ENCODE assay signal across 1 cellular context in the genomic region with DNA sequence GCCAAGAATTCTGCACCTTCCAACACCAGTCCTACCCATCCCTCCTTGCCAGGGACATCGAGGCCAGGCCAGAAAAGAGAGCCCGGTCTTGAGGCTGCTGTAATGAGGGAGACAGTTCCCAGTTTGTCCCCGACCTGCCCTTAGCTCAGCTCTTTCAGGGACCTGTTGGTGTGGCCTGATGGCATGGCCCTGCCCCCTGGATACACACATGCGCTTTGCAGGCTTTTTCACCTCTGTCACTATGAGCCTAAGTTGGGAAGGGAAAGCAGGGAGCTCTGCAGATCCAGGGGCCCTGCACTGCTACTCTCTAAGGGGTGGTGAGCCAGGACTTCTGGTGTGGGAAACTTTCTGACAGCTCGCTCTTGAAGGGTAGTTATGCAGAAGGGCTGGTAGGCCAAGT.
TF ChIP-seq lines count a peak whose summit lies in the region.

No MANE protein-coding gene starts in this region.

TF ChIP-seq in HCT116, 20 proteins besides CTCF, POLR2A, EP300 and RAD21 (continued from another document):
- TF ChIP-seq, protein P1, sequence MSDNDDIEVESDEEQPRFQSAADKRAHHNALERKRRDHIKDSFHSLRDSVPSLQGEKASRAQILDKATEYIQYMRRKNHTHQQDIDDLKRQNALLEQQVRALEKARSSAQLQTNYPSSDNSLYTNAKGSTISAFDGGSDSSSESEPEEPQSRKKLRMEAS (IDR thresholded peaks at IDR 0.05), result no peak
- TF ChIP-seq EZH2phosphoT487 (IDR thresholded peaks at IDR 0.05; ENCODE audit: borderline replicate concordance) (no peak), FOSL1 (IDR thresholded peaks at IDR 0.05; ENCODE audit: low read depth) (no peak), CBX3 (IDR thresholded peaks at IDR 0.05; ENCODE audit: low read depth) (no peak), ELF1 (IDR thresholded peaks at IDR 0.05; ENCODE audit: borderline replicate concordance, low read depth) (no peak), TCF7L2 (IDR thresholded peaks at IDR 0.05; ENCODE audit: borderline replicate concordance, extremely low read depth, insufficient read depth, insufficient read length) (no peak), SIN3A (IDR thresholded peaks at IDR 0.05; ENCODE audit: low read depth) (no peak), EZH2 (IDR thresholded peaks at IDR 0.05) (no peak), POLR2AphosphoS5 (IDR thresholded peaks at IDR 0.05; ENCODE audit: low read depth, low read length) (no peak; the same call in none of the 2 replicates)
- TF ChIP-seq, protein P2, sequence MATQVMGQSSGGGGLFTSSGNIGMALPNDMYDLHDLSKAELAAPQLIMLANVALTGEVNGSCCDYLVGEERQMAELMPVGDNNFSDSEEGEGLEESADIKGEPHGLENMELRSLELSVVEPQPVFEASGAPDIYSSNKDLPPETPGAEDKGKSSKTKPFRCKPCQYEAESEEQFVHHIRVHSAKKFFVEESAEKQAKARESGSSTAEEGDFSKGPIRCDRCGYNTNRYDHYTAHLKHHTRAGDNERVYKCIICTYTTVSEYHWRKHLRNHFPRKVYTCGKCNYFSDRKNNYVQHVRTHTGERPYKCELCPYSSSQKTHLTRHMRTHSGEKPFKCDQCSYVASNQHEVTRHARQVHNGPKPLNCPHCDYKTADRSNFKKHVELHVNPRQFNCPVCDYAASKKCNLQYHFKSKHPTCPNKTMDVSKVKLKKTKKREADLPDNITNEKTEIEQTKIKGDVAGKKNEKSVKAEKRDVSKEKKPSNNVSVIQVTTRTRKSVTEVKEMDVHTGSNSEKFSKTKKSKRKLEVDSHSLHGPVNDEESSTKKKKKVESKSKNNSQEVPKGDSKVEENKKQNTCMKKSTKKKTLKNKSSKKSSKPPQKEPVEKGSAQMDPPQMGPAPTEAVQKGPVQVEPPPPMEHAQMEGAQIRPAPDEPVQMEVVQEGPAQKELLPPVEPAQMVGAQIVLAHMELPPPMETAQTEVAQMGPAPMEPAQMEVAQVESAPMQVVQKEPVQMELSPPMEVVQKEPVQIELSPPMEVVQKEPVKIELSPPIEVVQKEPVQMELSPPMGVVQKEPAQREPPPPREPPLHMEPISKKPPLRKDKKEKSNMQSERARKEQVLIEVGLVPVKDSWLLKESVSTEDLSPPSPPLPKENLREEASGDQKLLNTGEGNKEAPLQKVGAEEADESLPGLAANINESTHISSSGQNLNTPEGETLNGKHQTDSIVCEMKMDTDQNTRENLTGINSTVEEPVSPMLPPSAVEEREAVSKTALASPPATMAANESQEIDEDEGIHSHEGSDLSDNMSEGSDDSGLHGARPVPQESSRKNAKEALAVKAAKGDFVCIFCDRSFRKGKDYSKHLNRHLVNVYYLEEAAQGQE (IDR thresholded peaks at IDR 0.05; ENCODE audit: low read depth), result no peak
